ENCODE assay signal across 8 cellular contexts in genomic region chr10:68471063-68471585, GRCh38. TPM values are rescaled to one million over a fixed set of nuclear protein-coding genes. Genes with fewer than 3 reads are reported as not detected.
DNase-seq lines count a peak whose midpoint lies in the region; ATAC-seq, FAIRE-seq and TF ChIP-seq lines count a peak whose summit lies in the region.

No MANE protein-coding gene starts in this region.

- H3K4me1 ChIP-seq in CD4-positive, CD25-positive, alpha-beta regulatory T cell (ENCODE audit: control insufficient read depth, insufficient read depth, low read length, poor library complexity, severe bottlenecking): peaks cover 5% of the 10 kb centered on the region
- peaks cover 6 to 22% of the 10 kb centered on the region in 2 donors for H3K4me1 ChIP-seq in left lung

- H3K27me3 Mint-ChIP-seq in CD4-positive, CD25-positive, alpha-beta regulatory T cell: no peaks in the 10 kb centered on the region
- no peaks in the 10 kb centered on the region for H3K27me3 Mint-ChIP-seq in activated naive CD8-positive, alpha-beta T cell

- H3K27me3 ChIP-seq in CD4-positive, CD25-positive, alpha-beta regulatory T cell (ENCODE audit: control insufficient read depth, insufficient read depth, low read length): no peaks in the 10 kb centered on the region
- no peaks in the 10 kb centered on the region for H3K27me3 ChIP-seq in left lung

- intact Hi-C loops in left lung (cut with DNase I): no loop called here

- H3K4me3 Mint-ChIP-seq in CD4-positive, CD25-positive, alpha-beta regulatory T cell: peak overlapping the region; percentile 87 to 99 (median 98)
- H3K4me3 Mint-ChIP-seq in activated naive CD8-positive, alpha-beta T cell: peak overlapping the region; percentile 98

- H3K9me3 ChIP-seq in CD4-positive, CD25-positive, alpha-beta regulatory T cell (ENCODE audit: control insufficient read depth in 2 of 2, low read length in 2 of 2): no peaks in the 10 kb centered on the region
- H3K9me3 ChIP-seq in left lung: no peaks in the 10 kb centered on the region

- peak overlapping the region; percentile 83 for H3K4me3 ChIP-seq in CD4-positive, CD25-positive, alpha-beta regulatory T cell (ENCODE audit: low read depth, low read length)
- H3K4me3 ChIP-seq in left lung: peak overlapping the region; percentile 43 to 64

- no peaks in the 10 kb centered on the region for H3K36me3 ChIP-seq in CD4-positive, CD25-positive, alpha-beta regulatory T cell (ENCODE audit: control insufficient read depth, insufficient read depth, low read length)
- H3K36me3 ChIP-seq in left lung: peaks cover 0 to 16% of the 10 kb centered on the region in 2 donors

- H3K27ac ChIP-seq in CD4-positive, CD25-positive, alpha-beta regulatory T cell (ENCODE audit: insufficient read depth, low read length, poor library complexity, severe bottlenecking): no peak overlapping the region
- peak overlapping the region in 1 of 2 donors; percentile 30 for H3K27ac ChIP-seq in left lung

- H3K27ac Mint-ChIP-seq in CD4-positive, CD25-positive, alpha-beta regulatory T cell: peak overlapping the region in 2 of 3 donors; percentile 95
- peak overlapping the region; percentile 95 for H3K27ac Mint-ChIP-seq in activated naive CD8-positive, alpha-beta T cell

- TF ChIP-seq CTCF in left lung (IDR thresholded peaks at IDR 0.05): no peak

- FAIRE-seq in urothelium cell line (lab: Jason Lieb, UNC): no peak

- peaks cover 7 to 34% (median 22%) of the 10 kb centered on the region in 4 donors for H3K4me1 Mint-ChIP-seq in CD4-positive, CD25-positive, alpha-beta regulatory T cell
- H3K4me1 Mint-ChIP-seq in activated naive CD8-positive, alpha-beta T cell (ENCODE audit: low read depth): peaks cover 18% of the 10 kb centered on the region

- no peak for ATAC-seq in CD4-positive, CD25-positive, alpha-beta regulatory T cell (ENCODE audit: low read depth in 2 of 2)
- ATAC-seq in HG02973 (IDR thresholded peaks at IDR 0.05; ENCODE audit: unreplicated experiment) (peak; percentile 26), left lung (no peak), HG03457 (IDR thresholded peaks at IDR 0.05; ENCODE audit: unreplicated experiment) (no peak)

- DNase-seq in CD4-positive, CD25-positive, alpha-beta regulatory T cell: peak in 2 of 3 donors; percentile 4 to 15
- no peak for DNase-seq in left lung
- peak; percentile 18 for DNase-seq in urothelium cell line (ENCODE audit: low spot score)
- no peak for DNase-seq in cerebellum (ENCODE audit: low spot score)
- no peak for DNase-seq in stimulated activated CD4-positive, alpha-beta T cell treated with anti-CD3 and anti-CD28 coated beads, Interleukin-2, amount 100 ng/mL, for 48 hours

- H3K9me3 Mint-ChIP-seq in CD4-positive, CD25-positive, alpha-beta regulatory T cell: no peaks in the 10 kb centered on the region
- H3K9me3 Mint-ChIP-seq in activated naive CD8-positive, alpha-beta T cell (ENCODE audit: low read depth): no peaks in the 10 kb centered on the region

- no peaks in the 10 kb centered on the region for H3K36me3 Mint-ChIP-seq in CD4-positive, CD25-positive, alpha-beta regulatory T cell
- H3K36me3 Mint-ChIP-seq in activated naive CD8-positive, alpha-beta T cell: peaks cover 4% of the 10 kb centered on the region

RNA-seq across cellular contexts. Expression of gene DNA2, which starts 0.6 kb away (rescaled TPM):
- 6.9 TPM for total RNA-seq in CD4-positive, CD25-positive, alpha-beta regulatory T cell
- polyA plus RNA-seq in CD4-positive, CD25-positive, alpha-beta regulatory T cell: 1 to 10 TPM in 1 of 4 donors, under 1 TPM in 3; 0.27 to 1.7 (median 0.72) TPM
- total RNA-seq in left lung: 1 to 10 TPM; 7.2 to 8.7 TPM
- total RNA-seq in cerebellum: 30.8 TPM

RNA-seq across cellular contexts. Expression of gene SLC25A16, which starts 56.2 kb away (rescaled TPM):
- total RNA-seq in CD4-positive, CD25-positive, alpha-beta regulatory T cell: 34.7 TPM
- 1 to 10 TPM; 7.4 to 9.6 (median 8.6) TPM for polyA plus RNA-seq in CD4-positive, CD25-positive, alpha-beta regulatory T cell
- total RNA-seq in left lung: 10 to 100 TPM; 33.6 to 38.1 TPM
- 27.1 TPM for total RNA-seq in cerebellum

Comparison
In these comparisons a context has a peak if more than half of its experiments do, and no peak if none do; other contexts are left out.
1. DNase-seq: peak in CD4-positive, CD25-positive, alpha-beta regulatory T cell (2 of 3) and urothelium cell line (single experiment); none in left lung (0 of 2), cerebellum (single experiment) and stimulated activated CD4-positive, alpha-beta T cell treated with anti-CD3 and anti-CD28 coated beads, Interleukin-2, amount 100 ng/mL, for 48 hours (0 of 2).